Comparison of ENCODE assay signal across 8 cellular contexts in genomic region chr10:46597616-46598246, GRCh38. TPM values are rescaled to one million over a fixed set of nuclear protein-coding genes. Genes with fewer than 3 reads are reported as not detected.
DNase-seq lines count a peak whose midpoint lies in the region; ATAC-seq and TF ChIP-seq lines count a peak whose summit lies in the region.
"Not testable (repeated sequence)": the region's sequence is repeated elsewhere in the genome, so short reads cannot be mapped to it uniquely, and the experiment has no call there.

No MANE protein-coding gene starts in this region.

- POLR2A ChIA-PET in AG04450 (lab: Yijun Ruan, JAX), result not testable (repeated sequence)

- ATAC-seq in GM19023 (IDR thresholded peaks at IDR 0.05; ENCODE audit: unreplicated experiment) (peak; percentile 89), HG02759 (IDR thresholded peaks at IDR 0.05; ENCODE audit: unreplicated experiment) (peak; percentile 89)
- peak; percentile 88 to 90 for ATAC-seq in activated T-cell treated with anti-CD3 and anti-CD28 coated beads, Interleukin-2, amount 50 U/mL, for 4 hours

- not testable (repeated sequence) for H3K4me1 Mint-ChIP-seq in activated T-cell treated with anti-CD3 and anti-CD28 coated beads, Interleukin-2, amount 50 U/mL, for 4 hours (ENCODE audit: low read depth); immature natural killer cell; progenitor cell of endocrine pancreas (ENCODE audit: low read depth)

- not testable (repeated sequence) for H3K27me3 Mint-ChIP-seq in activated T-cell treated with anti-CD3 and anti-CD28 coated beads, Interleukin-2, amount 50 U/mL, for 4 hours (ENCODE audit: low read depth); immature natural killer cell (ENCODE audit: low read depth in 3 of 3); progenitor cell of endocrine pancreas

- WGBS in ectodermal cell, 2 experiments, result 0 to 2% methylated on average over 3 to 9 of the region's 44 CpGs

- H3K27ac Mint-ChIP-seq in immature natural killer cell, progenitor cell of endocrine pancreas: not testable (repeated sequence)

- not testable (repeated sequence) for DNase-seq in AG04450 (ENCODE audit: low read depth, low spot score); activated T-cell treated with anti-CD3 and anti-CD28 coated beads, Interleukin-2, amount 50 U/mL, for 4 hours
- DNase-seq in immature natural killer cell, result peak; percentile 32 to 49 (median 48)
- DNase-seq in progenitor cell of endocrine pancreas (ENCODE audit: low spot score, unreplicated experiment), result peak; percentile 24

- TF ChIP-seq CTCF in AG04450 (IDR thresholded peaks at IDR 0.05; ENCODE audit: low read depth, low read length), result not testable (repeated sequence)
- TF ChIP-seq CTCF in progenitor cell of endocrine pancreas (IDR thresholded peaks at IDR 0.05; ENCODE audit: unreplicated experiment), result peak; percentile 40

- not testable (repeated sequence) for H3K9me3 Mint-ChIP-seq in activated T-cell treated with anti-CD3 and anti-CD28 coated beads, Interleukin-2, amount 50 U/mL, for 4 hours; immature natural killer cell; progenitor cell of endocrine pancreas (ENCODE audit: low read depth)

- peak overlapping the region; percentile 33 for H3K4me3 Mint-ChIP-seq in activated T-cell treated with anti-CD3 and anti-CD28 coated beads, Interleukin-2, amount 50 U/mL, for 4 hours
- H3K4me3 Mint-ChIP-seq in immature natural killer cell (peak overlapping the region in 3 of 5 donors; percentile 46 to 75 (median 69)), progenitor cell of endocrine pancreas (ENCODE audit: low read depth) (peak overlapping the region; percentile 55)

- H3K4me3 ChIP-seq in AG04450 (ENCODE audit: low read depth, low read length) (peak overlapping the region; percentile 27; the same call in 1 of the 2 replicates), HUES6 (ENCODE audit: low read depth, low read length) (peak overlapping the region; percentile 54), ectodermal cell (ENCODE audit: insufficient read depth, low read depth, low read length) (peak overlapping the region; percentile 16)

- H3K4me1 ChIP-seq in HUES6 (ENCODE audit: control insufficient read depth, insufficient read depth, low read length); ectodermal cell (ENCODE audit: control insufficient read depth, insufficient read depth, low read length): not testable (repeated sequence)

- H3K27me3 ChIP-seq in AG04450 (ENCODE audit: control insufficient read depth, insufficient read depth, low read length); HUES6 (ENCODE audit: control insufficient read depth, insufficient read depth, low read length); ectodermal cell (ENCODE audit: control insufficient read depth, insufficient read depth, low read length, poor library complexity, severe bottlenecking): not testable (repeated sequence)

- not testable (repeated sequence) for H3K9ac ChIP-seq in HUES6 (ENCODE audit: low read length)

- H3K36me3 Mint-ChIP-seq in activated T-cell treated with anti-CD3 and anti-CD28 coated beads, Interleukin-2, amount 50 U/mL, for 4 hours (ENCODE audit: insufficient read depth); immature natural killer cell; progenitor cell of endocrine pancreas (ENCODE audit: insufficient read depth): not testable (repeated sequence)

- not testable (repeated sequence) for H3K27ac ChIP-seq in AG04450 (ENCODE audit: low read depth, low read length); HUES6 (ENCODE audit: low read depth, low read length); ectodermal cell (ENCODE audit: insufficient read depth, low read depth, low read length, poor library complexity, severe bottlenecking)

- H3K9me3 ChIP-seq in AG04450 (ENCODE audit: control insufficient read depth, insufficient read depth, low read length); HUES6 (ENCODE audit: control insufficient read depth, insufficient read depth, low read depth, low read length); ectodermal cell (ENCODE audit: control insufficient read depth, low read length): not testable (repeated sequence)

- not testable (repeated sequence) for H3K36me3 ChIP-seq in HUES6 (ENCODE audit: control insufficient read depth, insufficient read depth, low read length); ectodermal cell (ENCODE audit: control insufficient read depth, insufficient read depth, low read length)

- CTCF ChIA-PET in AG04450 (lab: Charles Lee), result not testable (repeated sequence)

RNA-seq across cellular contexts. Expression of gene SYT15, which starts 18.8 kb away (rescaled TPM):
- polyA plus RNA-seq in AG04450 (2011; rRNA removed) (0.15 and 0.20 TPM in 2 replicates), immature natural killer cell (under 1 TPM in 2 of 3 donors, not detected in 1; 0.06 to 0.07 TPM)
- 0.05 and 0.26 TPM in 2 replicates for polyA minus RNA-seq in AG04450 (2011; rRNA and poly(A)+ RNA removed)
- under 1 TPM; 0.46 to 0.66 (median 0.53) TPM for total RNA-seq in activated T-cell treated with anti-CD3 and anti-CD28 coated beads, Interleukin-2, amount 50 U/mL, for 4 hours
- 1.4 TPM for polyA plus RNA-seq in ectodermal cell (2013, experiment 1 of 4)
- 0.96 TPM for polyA plus RNA-seq in ectodermal cell (2013, experiment 2 of 4)
- 0.53 TPM for polyA plus RNA-seq in ectodermal cell (2013, experiment 3 of 4)
- 0.36 TPM for polyA plus RNA-seq in ectodermal cell (2013, experiment 4 of 4)
- total RNA-seq in progenitor cell of endocrine pancreas, result 1.8 and 2.8 TPM in 2 replicates

RNA-seq across cellular contexts. Expression of gene GPRIN2, which starts 41.3 kb away (rescaled TPM):
- not detected in 2 replicates for polyA plus RNA-seq in AG04450 (2011; rRNA removed)
- not detected in 2 replicates for polyA minus RNA-seq in AG04450 (2011; rRNA and poly(A)+ RNA removed)
- not detected for total RNA-seq in activated T-cell treated with anti-CD3 and anti-CD28 coated beads, Interleukin-2, amount 50 U/mL, for 4 hours
- 4.6 TPM for polyA plus RNA-seq in ectodermal cell (2013, experiment 1 of 4)
- polyA plus RNA-seq in ectodermal cell (2013, experiment 2 of 4), result 4.3 TPM
- 4.1 TPM for polyA plus RNA-seq in ectodermal cell (2013, experiment 3 of 4)
- polyA plus RNA-seq in ectodermal cell (2013, experiment 4 of 4), result 4.1 TPM
- polyA plus RNA-seq in immature natural killer cell, result not detected
- 14.0 and 19.8 TPM in 2 replicates for total RNA-seq in progenitor cell of endocrine pancreas

Comparison
In these comparisons a context has a peak if more than half of its experiments do, and no peak if none do; other contexts are left out.
1. RNA of gene GPRIN2, which starts 41.3 kb away (total RNA-seq): 14.0 to 19.8 TPM in progenitor cell of endocrine pancreas; not detected in activated T-cell treated with anti-CD3 and anti-CD28 coated beads, Interleukin-2, amount 50 U/mL, for 4 hours; every median in the first group is over 10 times any median in the second.
2. Peak in every context shown above with its lines, with median percentiles within 50 percentile points of each other: H3K4me3 ChIP-seq, ATAC-seq and H3K4me3 Mint-ChIP-seq.